Comparison of ENCODE assay signal across 8 cellular contexts in the genomic region with DNA sequence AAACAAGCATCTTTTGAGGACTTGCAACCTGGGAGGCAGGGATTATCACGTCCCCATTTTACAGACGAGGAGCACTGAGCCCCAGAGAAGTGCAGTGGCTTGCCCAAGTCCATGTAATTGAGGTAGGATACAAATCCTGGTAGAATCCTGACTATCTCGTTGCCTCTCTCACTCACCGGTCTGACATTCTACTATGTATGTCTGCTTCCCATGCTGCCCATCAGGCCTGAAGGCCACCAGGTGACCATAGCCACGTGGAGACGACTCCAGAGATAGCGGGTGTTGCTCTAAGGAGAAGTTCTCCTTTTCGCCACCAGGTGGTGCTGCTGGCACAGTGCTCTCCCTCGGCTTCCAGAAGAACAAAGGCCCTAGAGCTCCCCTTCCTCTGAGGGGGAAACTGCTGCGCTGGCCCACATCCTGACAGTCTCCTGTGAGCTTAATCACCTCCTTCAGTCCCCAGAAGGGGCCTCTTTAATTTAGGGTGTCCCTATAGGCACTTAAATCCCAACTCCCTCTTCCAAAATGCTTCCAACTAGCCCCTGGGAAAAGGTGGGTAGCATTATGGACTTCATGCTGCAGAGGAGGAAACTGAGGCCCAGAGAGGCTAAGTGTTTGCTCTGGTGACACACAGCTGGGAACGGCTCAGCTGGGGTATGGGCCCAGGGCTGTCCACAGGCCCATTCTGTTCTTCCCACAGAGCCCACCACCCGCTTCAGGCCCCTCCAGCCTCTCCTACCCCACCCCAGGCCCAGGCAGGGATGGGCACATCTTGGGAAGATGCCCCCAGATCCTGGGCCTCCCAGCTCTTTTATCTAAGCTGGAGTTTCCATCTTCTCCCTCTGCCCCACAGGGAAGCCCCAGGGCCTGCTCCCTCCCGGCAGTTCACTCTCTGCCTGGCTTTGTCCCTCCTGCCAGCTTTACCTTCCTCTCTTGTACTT. TPM values are rescaled to one million over a fixed set of nuclear protein-coding genes. Genes with fewer than 3 reads are reported as not detected.
A peak's percentile ranks its signal among the peaks of the same experiment; 100 is the strongest.
DNase-seq lines count a peak whose midpoint lies in the region; ATAC-seq and TF ChIP-seq lines count a peak whose summit lies in the region.

No MANE protein-coding gene starts in this region.

- H3K9ac ChIP-seq in OCI-LY1 (ENCODE audit: low read length): no peak overlapping the region; the same call in 1 of the 2 replicates

- H3K36me3 ChIP-seq in BJ (ENCODE audit: control insufficient read depth, insufficient read depth, low read length) (no peaks in the 10 kb centered on the region), OCI-LY1 (ENCODE audit: insufficient read depth, low read length) (no peaks in the 10 kb centered on the region)
- H3K36me3 ChIP-seq in naive thymus-derived CD4-positive, alpha-beta T cell (ENCODE audit: control insufficient read depth in 2 of 3, insufficient read depth in 3 of 3, low read length in 3 of 3): no peaks in the 10 kb centered on the region

- no peak for TF ChIP-seq POLR2A in erythroblast (IDR thresholded peaks at IDR 0.05; ENCODE audit: low read length)

- H2AFZ ChIP-seq in OCI-LY1 (ENCODE audit: low read length): no peak overlapping the region

- no peak overlapping the region; the same call in 1 of the 2 replicates for H3K4me2 ChIP-seq in OCI-LY1 (ENCODE audit: low read length)

- DNase-seq in BJ (ENCODE audit: low read depth) (no peak), HuH-7 (ENCODE audit: low spot score) (peak; percentile 99), erythroblast (lab: John Stamatoyannopoulos, UW) (peak; percentile 81 to 90)
- peak; percentile 89 for DNase-seq in activated CD8-positive, alpha-beta memory T cell treated with anti-CD3 and anti-CD28 coated beads, Interleukin-2, amount 50 U/mL, for 4 hours
- peak; percentile 76 to 91 (median 88) for DNase-seq in naive thymus-derived CD4-positive, alpha-beta T cell
- peak; percentile 59 to 74 for DNase-seq in stimulated activated CD8-positive, alpha-beta memory T cell treated with anti-CD3 and anti-CD28 coated beads, Interleukin-7, amount 100 ng/mL, for 48 hours (ENCODE audit: extremely low read depth in 1 of 2, low read depth in 1 of 2)

- H3K79me2 ChIP-seq in OCI-LY1 (ENCODE audit: insufficient read depth, low read length): no peaks in the 10 kb centered on the region

- peaks cover 0 to 4% (median 0%) of the 10 kb centered on the region in 11 donors for H3K9me3 Mint-ChIP-seq in naive thymus-derived CD4-positive, alpha-beta T cell

- no peak overlapping the region for H3K4me3 ChIP-seq in BJ (ENCODE audit: low read depth, low read length)
- H3K4me3 ChIP-seq in OCI-LY1 (ENCODE audit: low read depth, low read length, poor library complexity, severe bottlenecking): no peak overlapping the region
- no peak overlapping the region for H3K4me3 ChIP-seq in naive thymus-derived CD4-positive, alpha-beta T cell (ENCODE audit: low read length)

- peaks cover 30 to 39% (median 34%) of the 10 kb centered on the region in 7 donors for H3K4me1 Mint-ChIP-seq in naive thymus-derived CD4-positive, alpha-beta T cell

- peak overlapping the region in 8 of 9 donors; percentile 65 to 86 (median 78) for H3K27ac Mint-ChIP-seq in naive thymus-derived CD4-positive, alpha-beta T cell

- no peaks in the 10 kb centered on the region for H4K20me1 ChIP-seq in OCI-LY1 (ENCODE audit: insufficient read depth, low read length)

- peaks cover 0 to 6% (median 0%) of the 10 kb centered on the region in 5 donors for H3K27me3 Mint-ChIP-seq in naive thymus-derived CD4-positive, alpha-beta T cell

- H3K9me2 ChIP-seq in OCI-LY1 (ENCODE audit: low read depth, low read length): no peaks in the 10 kb centered on the region

- no peaks in the 10 kb centered on the region for H3K36me3 Mint-ChIP-seq in naive thymus-derived CD4-positive, alpha-beta T cell

- POLR2A ChIA-PET in BJ (lab: Charles Lee): no interaction called here
- POLR2A ChIA-PET in naive thymus-derived CD4-positive, alpha-beta T cell (lab: Charles Lee): interaction anchor here (0.6 to 5.1 kb wide), 17 partner anchors 12 to 126 kb away, joined by 3 to 48 read pairs (median 6); partner anchors contain the start of genes GRK6, PDLIM7, PFN3 and PRR7

- peak overlapping the region in 9 of 10 donors; percentile 29 to 68 (median 53) for H3K4me3 Mint-ChIP-seq in naive thymus-derived CD4-positive, alpha-beta T cell

- peak; percentile 95 for TF ChIP-seq CTCF in BJ (IDR thresholded peaks at IDR 0.05; ENCODE audit: insufficient read depth, low read depth, low read length)
- peak; percentile 86 for TF ChIP-seq CTCF in OCI-LY1 (IDR thresholded peaks at IDR 0.05; ENCODE audit: low read length)

- H3K27me3 ChIP-seq in BJ (ENCODE audit: control insufficient read depth, insufficient read depth, low read length) (peaks cover 11% of the 10 kb centered on the region), OCI-LY1 (ENCODE audit: insufficient read depth, low read length) (peaks cover 4% of the 10 kb centered on the region)
- H3K27me3 ChIP-seq in naive thymus-derived CD4-positive, alpha-beta T cell (ENCODE audit: control insufficient read depth in 2 of 2, insufficient read depth in 2 of 2, low read length in 2 of 2): no peaks in the 10 kb centered on the region

- no peak overlapping the region for H3K27ac ChIP-seq in OCI-LY1 (ENCODE audit: low read depth, low read length, poor library complexity, severe bottlenecking)
- H3K27ac ChIP-seq in naive thymus-derived CD4-positive, alpha-beta T cell (ENCODE audit: low read depth, low read length): peak overlapping the region; percentile 63

- H3K4me1 ChIP-seq in OCI-LY1 (ENCODE audit: insufficient read depth, low read length, severe bottlenecking): peaks cover 34% of the 10 kb centered on the region
- H3K4me1 ChIP-seq in naive thymus-derived CD4-positive, alpha-beta T cell (ENCODE audit: control insufficient read depth in 2 of 2, insufficient read depth in 2 of 2, low read length in 2 of 2): peaks cover 31 to 33% of the 10 kb centered on the region in 2 donors

- intact Hi-C loops in naive thymus-derived CD4-positive, alpha-beta T cell (cut with micrococcal nuclease): loop anchor here (1.0 to 5.0 kb wide), 11 partner anchors 12 to 278 kb away; partner anchors contain the start of genes GRK6 (in 1 of the 2), PDLIM7 (in 1 of the 2) and RGS14 (in 1 of the 2)

- no peaks in the 10 kb centered on the region for H3K9me3 ChIP-seq in OCI-LY1 (ENCODE audit: low read length)
- H3K9me3 ChIP-seq in naive thymus-derived CD4-positive, alpha-beta T cell (ENCODE audit: control insufficient read depth in 2 of 3, low read length in 3 of 3): no peaks in the 10 kb centered on the region

- CTCF ChIA-PET in BJ (lab: Yijun Ruan, JAX): interaction anchor here (0.6 to 9.6 kb wide), 35 partner anchors 8 to 305 kb away, joined by 3 to 217 read pairs (median 4); partner anchors contain the start of genes DOK3, F12, GRK6 and PDLIM7
- CTCF ChIA-PET in naive thymus-derived CD4-positive, alpha-beta T cell (lab: Charles Lee): interaction anchor here (0.5 to 7.5 kb wide), 34 partner anchors 8 to 668 kb away, joined by 3 to 149 read pairs (median 4); partner anchors contain the start of genes F12, LMAN2, PDLIM7 and PFN3

- H3F3A ChIP-seq in OCI-LY1 (ENCODE audit: insufficient read depth, low read length): no peaks in the 10 kb centered on the region

- ATAC-seq in GM19397 (IDR thresholded peaks at IDR 0.05; ENCODE audit: unreplicated experiment): peak; percentile 64
- peak; percentile 89 for ATAC-seq in naive thymus-derived CD4-positive, alpha-beta T cell

RNA-seq across cellular contexts. Expression of gene SLC34A1, which starts 6.4 kb away (rescaled TPM):
- polyA plus RNA-seq in BJ (2011; rRNA removed): not detected in 2 replicates
- polyA minus RNA-seq in BJ (2011; rRNA and poly(A)+ RNA removed): not detected in 2 replicates
- under 1 TPM in 2 of 5 experiments, not detected in 3; 0.27 to 0.29 TPM for total RNA-seq in naive thymus-derived CD4-positive, alpha-beta T cell
- polyA plus RNA-seq in naive thymus-derived CD4-positive, alpha-beta T cell: not detected

RNA-seq across cellular contexts. Expression of gene PFN3, which starts 9.8 kb away (rescaled TPM):
- polyA plus RNA-seq in BJ (2011; rRNA removed): not detected in 2 replicates
- polyA minus RNA-seq in BJ (2011; rRNA and poly(A)+ RNA removed): not detected in 2 replicates
- total RNA-seq in naive thymus-derived CD4-positive, alpha-beta T cell: not detected
- not detected for polyA plus RNA-seq in naive thymus-derived CD4-positive, alpha-beta T cell

RNA-seq across cellular contexts. Expression of gene F12, which starts 18.7 kb away (rescaled TPM):
- 0.67 and 0.69 TPM in 2 replicates for polyA plus RNA-seq in BJ (2011; rRNA removed)
- not detected in 2 replicates for polyA minus RNA-seq in BJ (2011; rRNA and poly(A)+ RNA removed)
- total RNA-seq in naive thymus-derived CD4-positive, alpha-beta T cell: 1 to 10 TPM in 1 of 5 experiments, under 1 TPM in 2, not detected in 2; 0.16 to 2.1 (median 0.34) TPM
- polyA plus RNA-seq in naive thymus-derived CD4-positive, alpha-beta T cell: under 1 TPM in 1 of 2 donors, not detected in 1; 0.64 TPM

RNA-seq across cellular contexts. Expression of gene RGS14, which starts 32.9 kb away (rescaled TPM):
- 4.1 and 6.0 TPM in 2 replicates for polyA plus RNA-seq in BJ (2011; rRNA removed)
- polyA minus RNA-seq in BJ (2011; rRNA and poly(A)+ RNA removed): 3.0 and 3.8 TPM in 2 replicates
- 100 to 1,000 TPM in 3 of 5 experiments, 10 to 100 TPM in 2; 68.4 to 196 (median 112) TPM for total RNA-seq in naive thymus-derived CD4-positive, alpha-beta T cell
- polyA plus RNA-seq in naive thymus-derived CD4-positive, alpha-beta T cell: 100 to 1,000 TPM in 1 of 2 donors, 10 to 100 TPM in 1; 32.9 to 100 TPM

RNA-seq across cellular contexts. Expression of gene GRK6, which starts 35.8 kb away (rescaled TPM):
- polyA plus RNA-seq in BJ (2011; rRNA removed): 24.0 and 37.7 TPM in 2 replicates
- 17.7 and 20.2 TPM in 2 replicates for polyA minus RNA-seq in BJ (2011; rRNA and poly(A)+ RNA removed)
- total RNA-seq in naive thymus-derived CD4-positive, alpha-beta T cell: 100 to 1,000 TPM; 161 to 246 (median 200) TPM
- polyA plus RNA-seq in naive thymus-derived CD4-positive, alpha-beta T cell: 100 to 1,000 TPM in 1 of 2 donors, 10 to 100 TPM in 1; 78.8 to 202 TPM
